26 cellular contexts compared by ENCODE assay signal in genomic region chr21:34730756-34731445, GRCh38.
"Had no signal": no experiment of that assay in that cellular context is flagged by ENCODE, and none has a peak within 500 bp of the region (broad histone marks: within the 10 kb centered on the region; RNA-seq: fewer than 3 reads in every experiment).

No MANE protein-coding gene starts in this region.

- H3K9me3 Mint-ChIP-seq: activated CD4-positive, alpha-beta memory T cell treated with anti-CD3 and anti-CD28 coated beads for 36 hours; activated naive CD4-positive, alpha-beta T cell treated with anti-CD3 and anti-CD28 coated beads for 36 hours; activated T-helper 1 cell treated with anti-CD3 and anti-CD28 coated beads, Interleukin-12 subunit alpha, Interleukin-12 subunit beta, Interleukin-2, Interleukin-4 antibody, amounts not matched to agents 30 ng/mL and 10 ng/mL and 1 ng/mL, durations not matched to agents 14 hours and 24 hours and 36 hours; dendritic cell treated with granulocyte-macrophage colony-stimulating factor and Interleukin-4, amounts not matched to agents 40 ng/mL and 50 ng/mL, for 4 days; nephron had no signal

- DNase-seq: activated CD4-positive, alpha-beta memory T cell treated with anti-CD3 and anti-CD28 coated beads for 36 hours; activated CD4-positive, alpha-beta T cell treated with anti-CD3 and anti-CD28 coated beads, Interleukin-2, amount 10 ng/mL, durations not matched to agents 24 days and 14 days; activated CD4-positive, CD25-positive, alpha-beta regulatory T cell treated with anti-CD3 and anti-CD28 coated beads, Interleukin-2, amount 50 U/mL, for 72 hours; activated CD8-positive, alpha-beta memory T cell treated with anti-CD3 and anti-CD28 coated beads, Interleukin-2, amount 50 U/mL, for 4 hours; activated effector memory CD4-positive, alpha-beta T cell treated with anti-CD3 and anti-CD28 coated beads, Interleukin-2, amount 50 U/mL, for 16 hours; activated naive CD4-positive, alpha-beta T cell treated with anti-CD3 and anti-CD28 coated beads for 36 hours; activated T-cell treated with anti-CD3 and anti-CD28 coated beads, Interleukin-2, amount 50 U/mL, for 1 hour; amniotic stem cell; brain microvascular endothelial cell; central memory CD4-positive, alpha-beta T cell; effector CD4-positive, alpha-beta T cell; erythroblast; foreskin fibroblast; heart right ventricle; left lung; lower lobe of right lung; posterior cingulate gyrus; right lobe of liver; stimulated activated CD4-positive, alpha-beta T cell treated with anti-CD3 and anti-CD28 coated beads, Interleukin-2, amount 100 ng/mL, for 48 hours; stimulated activated naive CD8-positive, alpha-beta T cell treated with anti-CD3 and anti-CD28 coated beads, Interleukin-15, Interleukin-2, amounts not matched to agents 100 U/mL and 50 U/mL, for 24 hours; thyroid gland; upper lobe of left lung had no signal

- H3K27me3 ChIP-seq: brain microvascular endothelial cell, left lung, right lobe of liver, thyroid gland, upper lobe of left lung, vagina had no signal

- H3K4me3 ChIP-seq: heart right ventricle, left lung, lower lobe of right lung, right lobe of liver, thyroid gland, upper lobe of left lung, vagina had no signal

- H3K36me3 Mint-ChIP-seq: activated CD4-positive, alpha-beta memory T cell treated with anti-CD3 and anti-CD28 coated beads for 36 hours had no signal

- ATAC-seq: heart right ventricle; left lung; lower lobe of right lung; stimulated activated naive CD8-positive, alpha-beta T cell treated with anti-CD3 and anti-CD28 coated beads, Interleukin-15, Interleukin-2, amounts not matched to agents 100 U/mL and 50 U/mL, for 24 hours had no signal

- H3K4me1 Mint-ChIP-seq: nephron had no signal

- H3K9me3 ChIP-seq: heart right ventricle, left lung, lower lobe of right lung, right lobe of liver, thyroid gland, upper lobe of left lung, vagina had no signal

- H3K27ac ChIP-seq: brain microvascular endothelial cell, heart right ventricle, left lung, lower lobe of right lung, right lobe of liver, thyroid gland, vagina had no signal

- H3K27ac Mint-ChIP-seq: activated CD4-positive, alpha-beta memory T cell treated with anti-CD3 and anti-CD28 coated beads for 36 hours; activated CD4-positive, alpha-beta T cell treated with anti-CD3 and anti-CD28 coated beads, Interleukin-2, amount 10 ng/mL, durations not matched to agents 24 days and 14 days; activated naive CD4-positive, alpha-beta T cell treated with anti-CD3 and anti-CD28 coated beads for 36 hours; activated T-helper 1 cell treated with anti-CD3 and anti-CD28 coated beads, Interleukin-12 subunit alpha, Interleukin-12 subunit beta, Interleukin-2, Interleukin-4 antibody, amounts not matched to agents 30 ng/mL and 10 ng/mL and 1 ng/mL, durations not matched to agents 14 hours and 24 hours and 36 hours; dendritic cell treated with granulocyte-macrophage colony-stimulating factor and Interleukin-4, amounts not matched to agents 40 ng/mL and 50 ng/mL, for 4 days; nephron had no signal

- H3K4me3 Mint-ChIP-seq: activated CD4-positive, alpha-beta memory T cell treated with anti-CD3 and anti-CD28 coated beads for 36 hours; activated CD4-positive, alpha-beta T cell treated with anti-CD3 and anti-CD28 coated beads, Interleukin-2, amount 10 ng/mL, durations not matched to agents 24 days and 14 days; activated naive CD4-positive, alpha-beta T cell treated with anti-CD3 and anti-CD28 coated beads for 36 hours; activated T-helper 1 cell treated with anti-CD3 and anti-CD28 coated beads, Interleukin-12 subunit alpha, Interleukin-12 subunit beta, Interleukin-2, Interleukin-4 antibody, amounts not matched to agents 30 ng/mL and 10 ng/mL and 1 ng/mL, durations not matched to agents 14 hours and 24 hours and 36 hours; dendritic cell treated with granulocyte-macrophage colony-stimulating factor and Interleukin-4, amounts not matched to agents 40 ng/mL and 50 ng/mL, for 4 days; nephron had no signal

- H3K4me1 ChIP-seq: heart right ventricle, left lung, lower lobe of right lung, thyroid gland, vagina had no signal

- H3K36me3 ChIP-seq: brain microvascular endothelial cell, heart right ventricle, left lung, lower lobe of right lung, right lobe of liver, thyroid gland, upper lobe of left lung, vagina had no signal
